In genomic region chr11:36510567-36511020, GRCh38 we compare ENCODE assay signal across 9 cellular contexts. TPM values are rescaled to one million over a fixed set of nuclear protein-coding genes. Genes with fewer than 3 reads are reported as not detected.
DNase-seq lines count a peak whose midpoint lies in the region; ATAC-seq, FAIRE-seq and TF ChIP-seq lines count a peak whose summit lies in the region.
"Had no signal": no experiment of that assay in that cellular context is flagged by ENCODE, and none has a peak within 500 bp of the region (broad histone marks: within the 10 kb centered on the region; RNA-seq: fewer than 3 reads in every experiment).

No MANE protein-coding gene starts in this region.

- intact Hi-C loops in MCF 10A (cut with micrococcal nuclease) = loop anchor here (1.0 to 5.0 kb wide), 2 partner anchors 31 to 112 kb away; no protein-coding TSS in a partner anchor
- intact Hi-C loops in HepG2 (cut with micrococcal nuclease; ENCODE audit: unreplicated experiment) = loop anchor here (10.0 kb wide), 1 partner anchor 74 kb away; no protein-coding TSS in a partner anchor

- H3K27ac Mint-ChIP-seq in MCF 10A (ENCODE audit: low read depth, unreplicated experiment) (peak overlapping the region; percentile 98), type B pancreatic cell (peak overlapping the region; percentile 95)

- TF ChIP-seq EP300 in HepG2 (IDR thresholded peaks at IDR 0.05; ENCODE audit: low read depth in 2 of 2, low read length in 2 of 2) (no peak), HepG2 (CRISPR knock-in tag; IDR thresholded peaks at IDR 0.05; ENCODE audit: borderline replicate concordance) (no peak)

- no peaks in the 10 kb centered on the region for H3K9me3 ChIP-seq in HepG2 (ENCODE audit: low read length)

- peak; percentile 7 for ATAC-seq in HepG2

- H3K4me1 Mint-ChIP-seq in MCF 10A (ENCODE audit: insufficient read depth, unreplicated experiment) = peaks cover 19% of the 10 kb centered on the region
- H3K4me1 Mint-ChIP-seq in type B pancreatic cell (ENCODE audit: unreplicated experiment) = peaks cover 12% of the 10 kb centered on the region

- DNase-seq in DMS53 (lab: John Stamatoyannopoulos, UW) = peak; percentile 48
- no peak for DNase-seq in DMS53 treated with DMSO at 0.1 percent for 48 hours (lab: John Stamatoyannopoulos, UW; ENCODE audit: unreplicated experiment)
- peak; percentile 14 for DNase-seq in HTR-8/SVneo (ENCODE audit: insufficient read length, low spot score)
- peak; percentile 13 for DNase-seq in MCF 10A (ENCODE audit: unreplicated experiment)
- DNase-seq in HepG2 (ENCODE audit: low spot score) = no peak
- no peak for DNase-seq in type B pancreatic cell (ENCODE audit: extremely low spot score, unreplicated experiment)
- no peak for DNase-seq in SW 1271 (lab: John Stamatoyannopoulos, UW)
- DNase-seq in NCI-H2029 (lab: John Stamatoyannopoulos, UW) = no peak

- peaks cover 4% of the 10 kb centered on the region for H3K36me3 Mint-ChIP-seq in MCF 10A (ENCODE audit: insufficient read depth, unreplicated experiment)
- H3K36me3 Mint-ChIP-seq in type B pancreatic cell = peaks cover 4% of the 10 kb centered on the region

- H3K9ac ChIP-seq in HepG2 (ENCODE audit: insufficient read depth, low read depth, low read length) = peak overlapping the region; percentile 92

- H3K79me2 ChIP-seq in HepG2 (ENCODE audit: insufficient read depth, low read length) = peaks cover 14% of the 10 kb centered on the region

- CTCF ChIA-PET in MCF 10A (lab: Yijun Ruan, JAX) = interaction anchor here (0.5 to 1.7 kb wide), 12 partner anchors 9 to 853 kb away, joined by 3 to 12 read pairs (median 4); partner anchors contain the start of gene RAG1
- CTCF ChIA-PET in HepG2 (lab: Yijun Ruan, JAX; ENCODE audit: low intra/inter-chr PET ratio, low total read pairs) = no interaction called here

- peak overlapping the region; percentile 99 for H3K4me3 Mint-ChIP-seq in MCF 10A (ENCODE audit: unreplicated experiment)
- H3K4me3 Mint-ChIP-seq in type B pancreatic cell = peak overlapping the region; percentile 99

- POLR2A ChIA-PET in MCF 10A (lab: Yijun Ruan, JAX) (interaction anchor here (0.6 to 1.0 kb wide), 2 partner anchors 10 to 18 kb away, joined by 3 to 4 read pairs; no protein-coding TSS in a partner anchor), HepG2 (lab: Yijun Ruan, JAX) (interaction anchor here (1.1 kb wide), 1 partner anchor 18 kb away, joined by 3 read pairs; no protein-coding TSS in a partner anchor)

- H3K9me3 Mint-ChIP-seq in MCF 10A (ENCODE audit: unreplicated experiment) (peaks cover 17% of the 10 kb centered on the region), type B pancreatic cell (peaks cover 3% of the 10 kb centered on the region)

- no peaks in the 10 kb centered on the region; a peak in 1 of 5 replicates for H3K27me3 ChIP-seq in HepG2 (ENCODE audit: control insufficient read depth in 1 of 2, insufficient read depth in 2 of 2, low read length in 2 of 2)

- peak overlapping the region; percentile 97 for H2AFZ ChIP-seq in HepG2 (ENCODE audit: low read length)

- no peak for TF ChIP-seq POLR2A in HepG2 (IDR thresholded peaks at IDR 0.05; ENCODE audit: insufficient read depth in 1 of 2, low read depth in 2 of 2, low read length in 2 of 2)

- TF ChIP-seq CTCF in MCF 10A (IDR thresholded peaks at IDR 0.05; ENCODE audit: unreplicated experiment) = no peak
- no peak for TF ChIP-seq CTCF in HepG2 (CRISPR knock-in tag; IDR thresholded peaks at IDR 0.05)
- TF ChIP-seq CTCF in type B pancreatic cell (conservative IDR thresholded peaks at IDR 0.05) = no peak

- H3K4me2 ChIP-seq in HepG2 (ENCODE audit: low read depth, low read length) = peak overlapping the region; percentile 95

- in situ Hi-C loops in HepG2 (cut with HindIII; ENCODE audit: extremely low pct_ligation_motif_present, low pct_unique_long_range_greater_than_20kb) = no loop called here

- BruUV-seq in MCF 10A (replicated peaks; lab: Mats Ljungman, UMichigan) (no TSS peak), HepG2 (replicated peaks; lab: Mats Ljungman, UMichigan) (TSS peak; percentile 76)

- H4K20me1 ChIP-seq in HepG2 (ENCODE audit: insufficient read depth, low read length) = no peaks in the 10 kb centered on the region; the same call in 1 of the 2 replicates

- WGBS in HepG2 (ENCODE audit: low lambda C conversion rate) = 9% methylated on average over 10 of the region's 11 CpGs

- H3K4me1 ChIP-seq in HepG2 (ENCODE audit: insufficient read depth, low read length) = peaks cover 32% of the 10 kb centered on the region

- peak overlapping the region; percentile 97 to 100 (median 97) for H3K4me3 ChIP-seq in HepG2 (replicated peaks in 1 of 3; ENCODE audit: insufficient read depth in 1 of 3, low read depth in 2 of 3, low read length in 3 of 3)

- no peaks in the 10 kb centered on the region for H3K27me3 Mint-ChIP-seq in MCF 10A (ENCODE audit: insufficient read depth, unreplicated experiment)
- peaks cover 15% of the 10 kb centered on the region for H3K27me3 Mint-ChIP-seq in type B pancreatic cell

- TF ChIP-seq RAD21 in HepG2 (CRISPR knock-in tag; IDR thresholded peaks at IDR 0.05) = no peak

- no peak overlapping the region for H3K27ac ChIP-seq in HepG2 (ENCODE audit: extremely low read length, insufficient read depth, low read length)

- FAIRE-seq in HTR-8/SVneo (lab: Jason Lieb, UNC) = no peak
- FAIRE-seq in HepG2 (lab: Jason Lieb, UNC) = no peak
- FAIRE-seq: A204.1 had no signal

- H3K36me3 ChIP-seq in HepG2 (replicated peaks in 1 of 2; ENCODE audit: control insufficient read depth in 1 of 2, insufficient read depth in 2 of 2, low read length in 2 of 2) = no peaks in the 10 kb centered on the region

TF ChIP-seq in HepG2, 621 proteins besides CTCF, POLR2A, EP300 and RAD21 (continues in another document):
- TF ChIP-seq ZNF674 (CRISPR knock-in tag; IDR thresholded peaks at IDR 0.05; ENCODE audit: low read depth) = 0 out of 2 replicates have a peak, but pooled peaks have one; percentile 7
- 0 out of 2 replicates have a peak, but pooled peaks have one; percentile 77 for TF ChIP-seq ZNF792 (CRISPR knock-in tag; IDR thresholded peaks at IDR 0.05)

RNA-seq across cellular contexts. Expression of gene TRAF6, which starts 0.5 kb away (rescaled TPM):
- total RNA-seq in MCF 10A (2022) (9.2 and 12.2 TPM in 2 replicates), HepG2 (2016; rRNA removed; fragmentation: Illumina TruSeq; extraction: Trizol) (5.9 and 6.5 TPM in 2 replicates), type B pancreatic cell (ENCODE audit: low replicate concordance) (15.0 and 18.2 TPM in 2 replicates)
- 0.97 and 1.5 TPM in 2 replicates for total RNA-seq in HepG2 (2016; cell fraction: cytosol; rRNA removed; fragmentation: Illumina TruSeq; extraction: Trizol; ENCODE audit: low read depth)
- 6.1 and 8.4 TPM in 2 replicates for total RNA-seq in HepG2 (2016; cell fraction: insoluble cytoplasmic fraction; rRNA removed; fragmentation: Illumina TruSeq; extraction: Trizol)
- total RNA-seq in HepG2 (2016; cell fraction: membrane; rRNA removed; fragmentation: Illumina TruSeq; extraction: Trizol) = 2.9 and 3.1 TPM in 2 replicates
- 7.3 and 7.7 TPM in 2 replicates for total RNA-seq in HepG2 (2016; cell fraction: nucleus; rRNA removed; fragmentation: Illumina TruSeq; extraction: Trizol)
- polyA plus RNA-seq in HepG2 (2011; rRNA removed) = 3.3 and 3.8 TPM in 2 replicates
- polyA plus RNA-seq in HepG2 (2011; cell fraction: cytosol; rRNA removed) = 1.7 and 3.2 TPM in 2 replicates
- polyA plus RNA-seq in HepG2 (2011; cell fraction: nucleus; rRNA removed) = 3.8 and 4.1 TPM in 2 replicates
- 3.3 and 3.7 TPM in 2 replicates for polyA plus RNA-seq in HepG2 (2012)
- polyA plus RNA-seq in HepG2 (2016; cell fraction: cytosol; fragmentation: Illumina TruSeq; extraction: Trizol; ENCODE audit: low read depth) = 0.31 and 0.53 TPM in 2 replicates
- 5.9 and 6.0 TPM in 2 replicates for polyA plus RNA-seq in HepG2 (2016; cell fraction: insoluble cytoplasmic fraction; fragmentation: Illumina TruSeq; extraction: Trizol; ENCODE audit: low read depth)
- 0.86 and 0.92 TPM in 2 replicates for polyA plus RNA-seq in HepG2 (2016; cell fraction: membrane; fragmentation: Illumina TruSeq; extraction: Trizol; ENCODE audit: low read depth)
- 7.2 and 8.1 TPM in 2 replicates for polyA plus RNA-seq in HepG2 (2016; cell fraction: nucleus; fragmentation: Illumina TruSeq; extraction: Trizol; ENCODE audit: insufficient read depth, low read depth)
- 6.7 and 13.1 TPM in 2 replicates for polyA minus RNA-seq in HepG2 (2011; rRNA and poly(A)+ RNA removed; ENCODE audit: low replicate concordance)
- polyA minus RNA-seq in HepG2 (2011; cell fraction: cytosol; rRNA and poly(A)+ RNA removed) = 2.2 and 4.3 TPM in 2 replicates
- 15.3 and 18.3 TPM in 2 replicates for polyA minus RNA-seq in HepG2 (2011; cell fraction: nucleus; rRNA and poly(A)+ RNA removed)

RNA-seq across cellular contexts. Expression of gene RAG1, which starts 57.2 kb away (rescaled TPM):
- total RNA-seq in MCF 10A (2022) (0.16 and 0.56 TPM in 2 replicates), HepG2 (2016; rRNA removed; fragmentation: Illumina TruSeq; extraction: Trizol) (0.14 and 0.15 TPM in 2 replicates), type B pancreatic cell (ENCODE audit: low replicate concordance) (0.99 and 1.4 TPM in 2 replicates)
- total RNA-seq in HepG2 (2016; cell fraction: cytosol; rRNA removed; fragmentation: Illumina TruSeq; extraction: Trizol; ENCODE audit: low read depth) = not detected in 2 replicates
- 0.02 and 0.10 TPM in 2 replicates for total RNA-seq in HepG2 (2016; cell fraction: insoluble cytoplasmic fraction; rRNA removed; fragmentation: Illumina TruSeq; extraction: Trizol)
- total RNA-seq in HepG2 (2016; cell fraction: membrane; rRNA removed; fragmentation: Illumina TruSeq; extraction: Trizol) = 0.22 TPM in 1 of 2 replicates, not detected in the other
- total RNA-seq in HepG2 (2016; cell fraction: nucleus; rRNA removed; fragmentation: Illumina TruSeq; extraction: Trizol) = 0.06 TPM in 1 of 2 replicates, not detected in the other
- polyA plus RNA-seq in HepG2 (2011; rRNA removed) = 0.01 and 0.11 TPM in 2 replicates
- 0.01 and 0.04 TPM in 2 replicates for polyA plus RNA-seq in HepG2 (2011; cell fraction: cytosol; rRNA removed)
- polyA plus RNA-seq in HepG2 (2011; cell fraction: nucleus; rRNA removed) = 0.05 and 0.06 TPM in 2 replicates
- polyA plus RNA-seq in HepG2 (2012) = 0.19 and 0.23 TPM in 2 replicates
- not detected in 2 replicates for polyA plus RNA-seq in HepG2 (2016; cell fraction: cytosol; fragmentation: Illumina TruSeq; extraction: Trizol; ENCODE audit: low read depth)
- polyA plus RNA-seq in HepG2 (2016; cell fraction: insoluble cytoplasmic fraction; fragmentation: Illumina TruSeq; extraction: Trizol; ENCODE audit: low read depth) = 0.24 and 0.28 TPM in 2 replicates
- 0.02 TPM in 1 of 2 replicates, not detected in the other for polyA plus RNA-seq in HepG2 (2016; cell fraction: membrane; fragmentation: Illumina TruSeq; extraction: Trizol; ENCODE audit: low read depth)
- 0.11 TPM in 1 of 2 replicates, not detected in the other for polyA plus RNA-seq in HepG2 (2016; cell fraction: nucleus; fragmentation: Illumina TruSeq; extraction: Trizol; ENCODE audit: insufficient read depth, low read depth)
- polyA minus RNA-seq in HepG2 (2011; rRNA and poly(A)+ RNA removed; ENCODE audit: low replicate concordance) = 0.02 TPM in 1 of 2 replicates, not detected in the other
- not detected in 2 replicates for polyA minus RNA-seq in HepG2 (2011; cell fraction: cytosol; rRNA and poly(A)+ RNA removed)
- polyA minus RNA-seq in HepG2 (2011; cell fraction: nucleus; rRNA and poly(A)+ RNA removed) = 0.90 TPM in 1 of 2 replicates, not detected in the other

Comparison
In these comparisons a context has a peak if more than half of its experiments do, and no peak if none do; other contexts are left out.
1. DNase-seq: peak in DMS53 (single experiment), HTR-8/SVneo (single experiment) and MCF 10A (single experiment); none in DMS53 treated with DMSO at 0.1 percent for 48 hours (single experiment), HepG2 (single experiment), type B pancreatic cell (single experiment), SW 1271 (0 of 2) and NCI-H2029 (single experiment).